ENCODE assay signal across 22 cellular contexts in the genomic region with DNA sequence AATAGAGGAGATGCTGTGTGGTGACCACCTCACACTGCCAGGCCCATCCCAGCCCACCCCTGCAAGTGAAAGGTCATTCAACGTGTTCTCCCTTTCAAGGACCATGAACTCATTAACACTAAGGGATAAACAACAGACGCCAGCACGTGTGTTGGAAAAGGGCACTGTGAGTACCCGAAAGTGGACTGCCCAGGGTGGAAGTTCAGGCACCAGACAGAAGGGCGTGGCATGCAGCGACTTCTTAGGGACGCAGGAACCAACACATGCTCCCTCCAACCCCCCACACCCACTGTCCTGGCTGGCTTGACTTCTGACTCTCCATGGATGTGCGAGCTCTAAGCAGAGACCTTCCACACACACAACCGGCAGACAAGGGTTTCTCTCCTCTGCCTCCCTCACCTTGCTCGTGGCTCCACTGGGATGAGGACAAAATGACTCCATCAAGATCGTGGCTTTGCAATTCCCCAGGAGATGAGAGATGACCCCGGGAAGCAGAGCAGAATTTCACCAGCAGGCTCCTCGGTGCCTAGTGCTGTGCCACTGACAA. TPM values are rescaled to one million over a fixed set of nuclear protein-coding genes. Genes with fewer than 3 reads are reported as not detected.
DNase-seq lines count a peak whose midpoint lies in the region; ATAC-seq, FAIRE-seq and TF ChIP-seq lines count a peak whose summit lies in the region.
"Had no signal": no experiment of that assay in that cellular context is flagged by ENCODE, and none has a peak within 500 bp of the region (broad histone marks: within the 10 kb centered on the region; RNA-seq: fewer than 3 reads in every experiment).

No MANE protein-coding gene starts in this region.

- H3K23ac ChIP-seq in H1 (ENCODE audit: insufficient read length) (no peak overlapping the region), mesendoderm (ENCODE audit: low read length) (no peak overlapping the region)

- TF ChIP-seq POLR2A in H1 (IDR thresholded peaks at IDR 0.05; ENCODE audit: control extremely low read depth in 1 of 2, low read depth in 2 of 2, low read length in 2 of 2) = peak in 1 of 2 experiments; percentile 29; a peak in 1 of 3 replicates

- no peak overlapping the region for H3K14ac ChIP-seq in H1 (ENCODE audit: insufficient read length)

- 0 out of 2 replicates have a peak overlapping the region, but pooled peaks have one; percentile 77 for H2BK12ac ChIP-seq in H1 (ENCODE audit: low read depth, low read length)

- DNase-seq in RWPE1 (ENCODE audit: low spot score) = no peak
- no peak for DNase-seq in H1 (ENCODE audit: low read depth in 1 of 2, low spot score in 2 of 2)
- DNase-seq in mesendoderm = no peak
- no peak for DNase-seq in type B pancreatic cell (ENCODE audit: extremely low spot score, unreplicated experiment)
- DNase-seq in stimulated activated naive CD4-positive, alpha-beta T cell (lab: John Stamatoyannopoulos, UW) = no peak
- DNase-seq in T-helper 1 cell = no peak
- no peak for DNase-seq in DMS153 treated with DMSO at 0.1 percent for 48 hours (lab: John Stamatoyannopoulos, UW; ENCODE audit: unreplicated experiment)
- DNase-seq: BE2C; CD4-positive, alpha-beta memory T cell; DMS153; DND-41; GDM1; GM23248; HFFc6; KBM-7 had no signal

- CTCF ChIA-PET in RWPE1 (lab: Yijun Ruan, JAX) (interaction anchor here (1.8 kb wide), 1 partner anchor 20 kb away, joined by 5 read pairs; a partner anchor contains a TSS), H1 (lab: Charles Lee; ENCODE audit: partially characterized antibody) (interaction anchor here (1.0 to 2.2 kb wide), 6 partner anchors 8 to 92 kb away, joined by 3 to 5 read pairs (median 4); no protein-coding TSS in a partner anchor)

- H3K27me3 ChIP-seq in H1 (replicated peaks in 1 of 4; ENCODE audit: control insufficient read depth in 3 of 4, extremely low read depth in 1 of 4, insufficient read depth in 3 of 4, low read length in 3 of 4) (no peaks in the 10 kb centered on the region; a peak in 1 of 7 replicates), mesendoderm (ENCODE audit: insufficient read depth, low read length, poor library complexity) (no peaks in the 10 kb centered on the region)
- H3K27me3 ChIP-seq: BE2C had no signal

- H3K79me1 ChIP-seq in H1 (ENCODE audit: low read depth, low read length) (no peaks in the 10 kb centered on the region; the same call in 1 of the 2 replicates), mesendoderm (ENCODE audit: low read length) (no peaks in the 10 kb centered on the region)

- H2BK120ac ChIP-seq in H1 (replicated peaks; ENCODE audit: low read depth, low read length) (no peak overlapping the region), mesendoderm (ENCODE audit: low read depth, low read length) (no peak overlapping the region)

- peaks cover 4% of the 10 kb centered on the region for H3K4me1 Mint-ChIP-seq in type B pancreatic cell (ENCODE audit: unreplicated experiment)
- H3K4me1 Mint-ChIP-seq: CD4-positive, alpha-beta memory T cell had no signal

- no peak overlapping the region for H2AFZ ChIP-seq in H1 (ENCODE audit: low read length)
- H2AFZ ChIP-seq: GM23248 had no signal

- H2BK15ac ChIP-seq in H1 (ENCODE audit: low read length) (no peak overlapping the region), mesendoderm (replicated peaks; ENCODE audit: low read depth) (no peak overlapping the region)

- TF ChIP-seq EP300 in H1 (IDR thresholded peaks at IDR 0.05; ENCODE audit: borderline replicate concordance in 1 of 2, low read depth in 2 of 2, low read length in 2 of 2) = no peak

- H3K18ac ChIP-seq in H1 (ENCODE audit: extremely low read depth, low read length) (no peak overlapping the region), mesendoderm (ENCODE audit: low read length) (no peak overlapping the region)

- no peak for TF ChIP-seq RAD21 in H1 (IDR thresholded peaks at IDR 0.05 in 1 of 2, conservative IDR thresholded peaks at IDR 0.05 in 1 of 2; ENCODE audit: low read depth in 2 of 2, low read length in 2 of 2)

- H3K4me2 ChIP-seq in H1 (ENCODE audit: insufficient read depth in 1 of 2, low read depth in 2 of 2, low read length in 2 of 2) (no peak overlapping the region), mesendoderm (ENCODE audit: low read length) (no peak overlapping the region)
- H3K4me2 ChIP-seq: A549 had no signal

- peaks cover 2% of the 10 kb centered on the region in 2 experiments for H4K20me1 ChIP-seq in H1 (replicated peaks in 1 of 2; ENCODE audit: control insufficient read depth in 1 of 2, insufficient read depth in 2 of 2, low read length in 2 of 2)

- TF ChIP-seq CTCF in RWPE1 (conservative IDR thresholded peaks at IDR 0.05; ENCODE audit: low read depth) (no peak), H1 (IDR thresholded peaks at IDR 0.05; ENCODE audit: control extremely low read depth in 1 of 3, insufficient read depth in 1 of 3, low read depth in 1 of 3, low read length in 3 of 3) (no peak), type B pancreatic cell (conservative IDR thresholded peaks at IDR 0.05) (no peak)

- H2BK20ac ChIP-seq in H1 (ENCODE audit: low read length) = no peak overlapping the region

- H3K79me2 ChIP-seq in H1 (ENCODE audit: control insufficient read depth in 1 of 2, insufficient read depth in 2 of 2, low read length in 2 of 2) = no peaks in the 10 kb centered on the region
- no peaks in the 10 kb centered on the region for H3K79me2 ChIP-seq in mesendoderm (ENCODE audit: control insufficient read depth, insufficient read depth, low read length)

- peaks cover 0 to 14% (median 6%) of the 10 kb centered on the region in 4 experiments; a peak in 6 of 7 replicates for H3K4me1 ChIP-seq in H1 (replicated peaks in 1 of 4; ENCODE audit: control insufficient read depth in 3 of 4, insufficient read depth in 4 of 4, low read length in 3 of 4)
- no peaks in the 10 kb centered on the region for H3K4me1 ChIP-seq in mesendoderm (ENCODE audit: control insufficient read depth, low read depth, low read length)
- H3K4me1 ChIP-seq: A549, BE2C, HAP-1 had no signal

- peak overlapping the region; percentile 56 for H3K27ac Mint-ChIP-seq in type B pancreatic cell
- H3K27ac Mint-ChIP-seq: CD4-positive, alpha-beta memory T cell; HFFc6 had no signal

- ATAC-seq in HG03108 (IDR thresholded peaks at IDR 0.05; ENCODE audit: unreplicated experiment) = no peak

- H4K5ac ChIP-seq in H1 (ENCODE audit: insufficient read length, low read depth, low read length) (no peak overlapping the region), mesendoderm (ENCODE audit: low read length) (no peak overlapping the region)

- H3K23me2 ChIP-seq in H1 (ENCODE audit: low read depth, low read length) = no peaks in the 10 kb centered on the region

- H3K9me3 Mint-ChIP-seq in type B pancreatic cell = no peaks in the 10 kb centered on the region
- H3K9me3 Mint-ChIP-seq: CD4-positive, alpha-beta memory T cell; HFFc6 had no signal

- H4K8ac ChIP-seq in H1 (ENCODE audit: extremely low read depth, insufficient read depth, low read length) (no peak overlapping the region), mesendoderm (ENCODE audit: low read depth, low read length) (no peak overlapping the region)

- H3K4me3 ChIP-seq in H1 (ENCODE audit: extremely low read depth in 1 of 4, insufficient read depth in 2 of 4, low read depth in 3 of 4, low read length in 4 of 4) = no peak overlapping the region
- H3K4me3 ChIP-seq in mesendoderm (ENCODE audit: low read length) = no peak overlapping the region
- H3K4me3 ChIP-seq: A549, GM23248, HAP-1 had no signal

- no peak for FAIRE-seq in H1 (lab: Jason Lieb, UNC)
- FAIRE-seq: A549, GM18507 had no signal

- WGBS in H1 (ENCODE audit: extremely low coverage in 1 of 2, insufficient coverage in 1 of 2, insufficient read length in 1 of 2, insufficient replicate concordance in 2 of 2, low coverage in 1 of 2, low lambda C conversion rate in 2 of 2, missing lambda C conversion rate in 1 of 2), 2 experiments = 87% methylated on average over 13 of the region's 13 CpGs; no CpG with 5 or more reads in 1 of the 2 experiments
- WGBS in mesendoderm (ENCODE audit: extremely low coverage, insufficient coverage, low lambda C conversion rate) = no CpG with 5 or more reads among the region's 13 CpGs

- H3K36me3 ChIP-seq in H1 (ENCODE audit: control insufficient read depth in 2 of 4, insufficient read depth in 4 of 4, low read length in 3 of 4) (peaks cover 2 to 11% (median 7%) of the 10 kb centered on the region in 4 experiments; a peak in 4 of 8 replicates), mesendoderm (ENCODE audit: control insufficient read depth, insufficient read depth, low read length) (no peaks in the 10 kb centered on the region)
- H3K36me3 ChIP-seq: HAP-1 had no signal

- H2AK5ac ChIP-seq in H1 (ENCODE audit: low read depth, low read length) (peak overlapping the region; percentile 60; the same call in 1 of the 2 replicates), mesendoderm (ENCODE audit: low read length) (no peak overlapping the region)

- peaks cover 4% of the 10 kb centered on the region for H3K36me3 Mint-ChIP-seq in type B pancreatic cell
- H3K36me3 Mint-ChIP-seq: CD4-positive, alpha-beta memory T cell had no signal

- H3K4ac ChIP-seq in H1 (replicated peaks; ENCODE audit: insufficient read length, low read depth, low read length) (no peak overlapping the region), mesendoderm (ENCODE audit: low read depth, low read length) (no peak overlapping the region)

- H2BK5ac ChIP-seq in H1 (ENCODE audit: low read depth, low read length) (peak overlapping the region; percentile 39; the same call in 1 of the 2 replicates), mesendoderm (ENCODE audit: low read length) (no peak overlapping the region)

- H4K91ac ChIP-seq in H1 (replicated peaks; ENCODE audit: insufficient read length, low read length) = no peak overlapping the region

- no peak overlapping the region for H3K4me3 Mint-ChIP-seq in type B pancreatic cell
- H3K4me3 Mint-ChIP-seq: CD4-positive, alpha-beta memory T cell; HFFc6 had no signal

- H3K9ac ChIP-seq in H1 (replicated peaks in 1 of 4; ENCODE audit: extremely low read depth in 1 of 4, low read depth in 3 of 4, low read length in 3 of 4) (no peak overlapping the region; a peak in 1 of 7 replicates), mesendoderm (ENCODE audit: low read length) (no peak overlapping the region)
- H3K9ac ChIP-seq: GM23248 had no signal

- no peaks in the 10 kb centered on the region for H3K9me3 ChIP-seq in H1 (ENCODE audit: insufficient read depth in 2 of 2, low read depth in 1 of 2, low read length in 1 of 2)
- H3K9me3 ChIP-seq: A549, BE2C, HAP-1 had no signal

- peak overlapping the region; percentile 0; the same call in 1 of the 2 replicates for H3K27ac ChIP-seq in RWPE1
- H3K27ac ChIP-seq in H1 (ENCODE audit: low read depth, low read length) = no peak overlapping the region; the same call in 1 of the 2 replicates
- H3K27ac ChIP-seq in mesendoderm (ENCODE audit: low read depth, low read length) = no peak overlapping the region
- H3K27ac ChIP-seq: A549, C4-2B, GM23248, HL-60 had no signal

- H3K27me3 Mint-ChIP-seq in type B pancreatic cell = no peaks in the 10 kb centered on the region

- H3K56ac ChIP-seq in H1 (replicated peaks; ENCODE audit: insufficient read length, low read depth, low read length) (no peak overlapping the region), mesendoderm (ENCODE audit: low read length) (peak overlapping the region; percentile 25)

- POLR2A ChIA-PET in RWPE1 (lab: Yijun Ruan, JAX; ENCODE audit: low non-redundant PET) = no interaction called here
- POLR2A ChIA-PET in H1 (lab: Charles Lee; ENCODE audit: partially characterized antibody) = interaction anchor here (0.6 to 7.6 kb wide), 6 partner anchors 10 to 364 kb away, joined by 3 to 55 read pairs (median 3); a partner anchor contains a TSS

RNA-seq across cellular contexts. Expression of a gene that starts 11.0 kb away (rescaled TPM):
- 52.2 and 62.0 TPM in 2 replicates for total RNA-seq in H1 (2021; fragmentation: NEBNext Ultra II Directional; extraction: Animal tissue kit (Norgen Biotek cat#: 25700))
- 28.6 and 48.9 TPM in 2 replicates for polyA plus RNA-seq in H1 (2011; rRNA removed)
- 20.7 TPM for polyA plus RNA-seq in H1 (2011; cell fraction: cytosol; rRNA removed)
- polyA plus RNA-seq in H1 (2011; cell fraction: nucleus; rRNA removed) = 44.3 TPM
- 31.3 to 45.9 TPM (median 41.7 TPM) in 4 replicates for polyA plus RNA-seq in H1 (2012, experiment 1 of 2)
- 25.4 TPM for polyA plus RNA-seq in H1 (2012, experiment 2 of 2)
- 36.1 TPM for polyA plus RNA-seq in H1 (2013, experiment 1 of 2)
- polyA plus RNA-seq in H1 (2013, experiment 2 of 2) = 36.7 TPM
- polyA minus RNA-seq in H1 (2011; rRNA and poly(A)+ RNA removed) = 3.9 and 5.5 TPM in 2 replicates
- polyA minus RNA-seq in H1 (2011; cell fraction: cytosol; rRNA and poly(A)+ RNA removed) = 28.0 TPM
- polyA minus RNA-seq in H1 (2011; cell fraction: nucleus; rRNA and poly(A)+ RNA removed) = 45.1 TPM
- 51.1 TPM for polyA plus RNA-seq in mesendoderm (2013, experiment 1 of 2)
- polyA plus RNA-seq in mesendoderm (2013, experiment 2 of 2) = 52.2 TPM
- 49.2 and 85.9 TPM in 2 replicates for total RNA-seq in type B pancreatic cell (ENCODE audit: low replicate concordance)

RNA-seq across cellular contexts. Expression of a gene that starts 20.9 kb away (rescaled TPM):
- 79.4 and 82.3 TPM in 2 replicates for total RNA-seq in H1 (2021; fragmentation: NEBNext Ultra II Directional; extraction: Animal tissue kit (Norgen Biotek cat#: 25700))
- 15.0 and 30.1 TPM in 2 replicates for polyA plus RNA-seq in H1 (2011; rRNA removed)
- polyA plus RNA-seq in H1 (2011; cell fraction: cytosol; rRNA removed) = 12.4 TPM
- 33.9 TPM for polyA plus RNA-seq in H1 (2011; cell fraction: nucleus; rRNA removed)
- polyA plus RNA-seq in H1 (2012, experiment 1 of 2) = 39.5 to 72.9 TPM (median 65.4 TPM) in 4 replicates
- polyA plus RNA-seq in H1 (2012, experiment 2 of 2) = 52.0 TPM
- polyA plus RNA-seq in H1 (2013, experiment 1 of 2) = 46.7 TPM
- 47.1 TPM for polyA plus RNA-seq in H1 (2013, experiment 2 of 2)
- polyA minus RNA-seq in H1 (2011; rRNA and poly(A)+ RNA removed) = 17.9 and 22.6 TPM in 2 replicates
- polyA minus RNA-seq in H1 (2011; cell fraction: cytosol; rRNA and poly(A)+ RNA removed) = 30.4 TPM
- 30.7 TPM for polyA minus RNA-seq in H1 (2011; cell fraction: nucleus; rRNA and poly(A)+ RNA removed)
- polyA plus RNA-seq in mesendoderm (2013, experiment 1 of 2) = 43.1 TPM
- polyA plus RNA-seq in mesendoderm (2013, experiment 2 of 2) = 43.5 TPM
- total RNA-seq in type B pancreatic cell (ENCODE audit: low replicate concordance) = 87.9 and 88.6 TPM in 2 replicates

RNA-seq across cellular contexts. Expression of a gene that starts 47.6 kb away (rescaled TPM):
- 1.3 and 1.6 TPM in 2 replicates for total RNA-seq in H1 (2021; fragmentation: NEBNext Ultra II Directional; extraction: Animal tissue kit (Norgen Biotek cat#: 25700))
- 1.0 and 1.8 TPM in 2 replicates for polyA plus RNA-seq in H1 (2011; rRNA removed)
- polyA plus RNA-seq in H1 (2011; cell fraction: cytosol; rRNA removed) = 0.97 TPM
- 2.1 TPM for polyA plus RNA-seq in H1 (2011; cell fraction: nucleus; rRNA removed)
- polyA plus RNA-seq in H1 (2012, experiment 1 of 2) = 1.4 to 2.0 TPM (median 1.5 TPM) in 4 replicates
- polyA plus RNA-seq in H1 (2012, experiment 2 of 2) = 1.1 TPM
- polyA plus RNA-seq in H1 (2013, experiment 1 of 2) = 0.67 TPM
- 0.72 TPM for polyA plus RNA-seq in H1 (2013, experiment 2 of 2)
- polyA minus RNA-seq in H1 (2011; rRNA and poly(A)+ RNA removed) = 1.4 and 1.6 TPM in 2 replicates
- polyA minus RNA-seq in H1 (2011; cell fraction: cytosol; rRNA and poly(A)+ RNA removed) = 1.5 TPM
- 1.9 TPM for polyA minus RNA-seq in H1 (2011; cell fraction: nucleus; rRNA and poly(A)+ RNA removed)
- polyA plus RNA-seq in mesendoderm (2013, experiment 1 of 2) = 0.20 TPM
- 0.27 TPM for polyA plus RNA-seq in mesendoderm (2013, experiment 2 of 2)
- 0.14 and 0.43 TPM in 2 replicates for total RNA-seq in type B pancreatic cell (ENCODE audit: low replicate concordance)
- total RNA-seq: GM23248, HFFc6 had no signal
- polyA plus RNA-seq: AG04450; CD4-positive, alpha-beta memory T cell; GM23248 had no signal
